Comparison of ENCODE assay signal across 22 cellular contexts in the genomic region with DNA sequence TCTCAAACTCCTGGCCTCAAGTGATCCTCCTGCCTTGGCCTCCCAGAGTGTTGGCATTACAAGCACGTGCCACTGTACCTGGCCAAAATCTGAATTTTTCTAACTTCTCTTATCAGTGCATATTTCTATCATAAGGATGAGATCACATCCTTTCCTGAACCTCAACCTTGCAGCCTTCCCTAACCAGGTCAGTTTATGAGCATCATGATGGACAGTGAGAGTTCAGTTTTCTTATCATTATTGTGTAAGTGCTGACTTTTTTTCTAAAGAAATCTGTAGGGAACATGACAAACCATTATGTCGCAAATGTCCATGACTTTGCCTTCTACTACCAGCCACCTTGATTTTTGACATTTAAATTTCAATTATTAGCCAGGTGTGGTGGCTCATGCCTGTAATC. TPM values are rescaled to one million over a fixed set of nuclear protein-coding genes. Genes with fewer than 3 reads are reported as not detected.
A peak's percentile ranks its signal among the peaks of the same experiment; 100 is the strongest.
DNase-seq lines count a peak whose midpoint lies in the region; ATAC-seq, FAIRE-seq and TF ChIP-seq lines count a peak whose summit lies in the region.
"Had no signal": no experiment of that assay in that cellular context is flagged by ENCODE, and none has a peak within 500 bp of the region (broad histone marks: within the 10 kb centered on the region; RNA-seq: fewer than 3 reads in every experiment).

No MANE protein-coding gene starts in this region.

- dilution Hi-C loops in endothelial cell of umbilical vein (cut with MboI; ENCODE audit: extremely low pct_ligation_motif_present, low sequenced_read_pairs) = no loop called here

- no peaks in the 10 kb centered on the region for H4K20me1 ChIP-seq in endothelial cell of umbilical vein (replicated peaks; ENCODE audit: control insufficient read depth, extremely low read depth, insufficient read depth, low read length)

- intact Hi-C loops in left ventricle myocardium inferior (cut with micrococcal nuclease) (no loop called here), heart right ventricle (cut with DNase I) (loop anchor here in 1 of 10 donors (10.0 kb wide), 1 partner anchor 82 kb away; no protein-coding TSS in a partner anchor), endothelial cell of umbilical vein (cut with micrococcal nuclease) (no loop called here)
- intact Hi-C loops in activated CD8-positive, alpha-beta T cell treated with anti-CD3 and anti-CD28 coated beads for 36 hours (cut with micrococcal nuclease) = no loop called here

- H3K79me2 ChIP-seq in endothelial cell of umbilical vein (ENCODE audit: control insufficient read depth, insufficient read depth, low read length) = no peaks in the 10 kb centered on the region

- no peak overlapping the region for H3K4me2 ChIP-seq in endothelial cell of umbilical vein (ENCODE audit: insufficient read depth, low read length)

- DNase-seq in left ventricle myocardium inferior = no peak
- DNase-seq in heart right ventricle = no peak
- peak; percentile 72 for DNase-seq in NOMO-1 treated with DMSO at 0.1 percent for 48 hours (lab: John Stamatoyannopoulos, UW; ENCODE audit: unreplicated experiment)
- DNase-seq in endothelial cell of umbilical vein (ENCODE audit: low read depth, low spot score) = no peak
- DNase-seq in COR-L47 (lab: John Stamatoyannopoulos, UW) = no peak
- DNase-seq in AG08396 (ENCODE audit: low spot score) = no peak
- DNase-seq in activated CD8-positive, alpha-beta T cell treated with anti-CD3 and anti-CD28 coated beads for 36 hours = no peak
- DNase-seq: 8988T; DMS79; Karpas-422; NCI-H1092 treated with DMSO at 0.1 percent for 48 hours; NCI-H1436 treated with DMSO at 0.1 percent for 48 hours; NCI-H1930; NCI-H345; NCI-H524; NCI-H774; NK-92 treated with Interleukin-12 subunit alpha and Interleukin-12 subunit beta, amount 100 ng/mL, for 24 hours; Right ventricle myocardium superior; SW 1271 had no signal

- FAIRE-seq in endothelial cell of umbilical vein (lab: Jason Lieb, UNC) = peak; percentile 24
- FAIRE-seq: GM19239 had no signal

- no peak overlapping the region for H3K4me3 Mint-ChIP-seq in activated CD8-positive, alpha-beta T cell treated with anti-CD3 and anti-CD28 coated beads for 36 hours

- H3K9me3 ChIP-seq in left ventricle myocardium inferior (replicated peaks) (no peaks in the 10 kb centered on the region), heart right ventricle (no peaks in the 10 kb centered on the region), endothelial cell of umbilical vein (replicated peaks; ENCODE audit: control insufficient read depth, insufficient read depth, low read length) (no peaks in the 10 kb centered on the region)

- no peaks in the 10 kb centered on the region for H3K36me3 ChIP-seq in left ventricle myocardium inferior
- H3K36me3 ChIP-seq in heart right ventricle = no peaks in the 10 kb centered on the region
- H3K36me3 ChIP-seq in endothelial cell of umbilical vein (ENCODE audit: control insufficient read depth in 2 of 2, extremely low read depth in 1 of 2, insufficient read depth in 2 of 2, low read length in 2 of 2) = no peaks in the 10 kb centered on the region

- no peak overlapping the region for H2AFZ ChIP-seq in endothelial cell of umbilical vein (ENCODE audit: low read depth, low read length)

- POLR2A ChIA-PET in endothelial cell of umbilical vein (lab: Charles Lee) = no interaction called here
- POLR2A ChIA-PET in activated CD8-positive, alpha-beta T cell treated with anti-CD3 and anti-CD28 coated beads for 36 hours (lab: Charles Lee) = no interaction called here

- H3K9me1 ChIP-seq in endothelial cell of umbilical vein (replicated peaks; ENCODE audit: control insufficient read depth, extremely low read depth, insufficient read depth, low read length) = no peaks in the 10 kb centered on the region

- H3K27me3 Mint-ChIP-seq in activated CD8-positive, alpha-beta T cell treated with anti-CD3 and anti-CD28 coated beads for 36 hours = no peaks in the 10 kb centered on the region

- H3K4me3 ChIP-seq in left ventricle myocardium inferior (no peak overlapping the region), heart right ventricle (no peak overlapping the region), endothelial cell of umbilical vein (replicated peaks in 1 of 3; ENCODE audit: insufficient read depth in 1 of 3, low read depth in 1 of 3, low read length in 3 of 3) (no peak overlapping the region)
- H3K4me3 ChIP-seq: SK-N-MC had no signal

- BruUV-seq in endothelial cell of umbilical vein (replicated peaks; lab: Mats Ljungman, UMichigan) = no TSS peak

- H3K9me3 Mint-ChIP-seq in activated CD8-positive, alpha-beta T cell treated with anti-CD3 and anti-CD28 coated beads for 36 hours = no peaks in the 10 kb centered on the region

- no peak overlapping the region for H3K27ac Mint-ChIP-seq in activated CD8-positive, alpha-beta T cell treated with anti-CD3 and anti-CD28 coated beads for 36 hours

- TF ChIP-seq POLR2A in endothelial cell of umbilical vein (IDR thresholded peaks at IDR 0.05; ENCODE audit: low read depth, low read length) = no peak

- ATAC-seq in heart right ventricle (no peak), HG02970 (IDR thresholded peaks at IDR 0.05; ENCODE audit: low FRiP score, unreplicated experiment) (no peak)
- ATAC-seq in activated CD8-positive, alpha-beta T cell treated with anti-CD3 and anti-CD28 coated beads for 36 hours = no peak

- H3K4me1 ChIP-seq in left ventricle myocardium inferior (peaks cover 50% of the 10 kb centered on the region), heart right ventricle (peaks cover 2 to 51% (median 30%) of the 10 kb centered on the region in 9 donors), endothelial cell of umbilical vein (ENCODE audit: control insufficient read depth, extremely low read depth, insufficient read depth, low read length) (peaks cover 24% of the 10 kb centered on the region)

- no peak overlapping the region for H3K9ac ChIP-seq in endothelial cell of umbilical vein (replicated peaks; ENCODE audit: extremely low read depth, insufficient read depth, low read length)

- H3K4me1 Mint-ChIP-seq in activated CD8-positive, alpha-beta T cell treated with anti-CD3 and anti-CD28 coated beads for 36 hours (ENCODE audit: low read depth) = no peaks in the 10 kb centered on the region

- H3K27ac ChIP-seq in left ventricle myocardium inferior (replicated peaks) (peak overlapping the region; percentile 29), heart right ventricle (peak overlapping the region in 4 of 10 donors; percentile 3 to 34 (median 24)), endothelial cell of umbilical vein (ENCODE audit: insufficient read depth, low read depth, low read length) (no peak overlapping the region)
- H3K27ac ChIP-seq: SK-N-MC had no signal

- CTCF ChIA-PET in endothelial cell of umbilical vein (lab: Charles Lee) = no interaction called here
- CTCF ChIA-PET in activated CD8-positive, alpha-beta T cell treated with anti-CD3 and anti-CD28 coated beads for 36 hours (lab: Charles Lee) = no interaction called here

- TF ChIP-seq CTCF in left ventricle myocardium inferior (IDR thresholded peaks at IDR 0.05; ENCODE audit: borderline replicate concordance) (no peak), heart right ventricle (IDR thresholded peaks at IDR 0.05) (no peak), endothelial cell of umbilical vein (IDR thresholded peaks at IDR 0.05; ENCODE audit: extremely low read depth in 1 of 2, insufficient read depth in 1 of 2, low read depth in 1 of 2, low read length in 2 of 2) (no peak)
- no peak for TF ChIP-seq CTCF in activated CD8-positive, alpha-beta T cell treated with anti-CD3 and anti-CD28 coated beads for 36 hours (IDR thresholded peaks at IDR 0.05)

- no peaks in the 10 kb centered on the region for H3K27me3 ChIP-seq in left ventricle myocardium inferior (ENCODE audit: low read depth)
- no peaks in the 10 kb centered on the region for H3K27me3 ChIP-seq in heart right ventricle
- H3K27me3 ChIP-seq in endothelial cell of umbilical vein (ENCODE audit: control insufficient read depth in 2 of 2, insufficient read depth in 2 of 2, low read length in 2 of 2) = no peaks in the 10 kb centered on the region

- 95 to 98% methylated on average over 2 of the region's 2 CpGs for WGBS in heart right ventricle, 2 donors

- no peaks in the 10 kb centered on the region for H3K36me3 Mint-ChIP-seq in activated CD8-positive, alpha-beta T cell treated with anti-CD3 and anti-CD28 coated beads for 36 hours (ENCODE audit: low read depth)

TF ChIP-seq in endothelial cell of umbilical vein, 7 proteins besides CTCF, POLR2A, EP300 and RAD21:
- TF ChIP-seq JUN (IDR thresholded peaks at IDR 0.05; ENCODE audit: borderline replicate concordance, insufficient read depth, insufficient read length, low read depth) (no peak), GATA2 (IDR thresholded peaks at IDR 0.05; ENCODE audit: insufficient read depth, insufficient read length, low read depth, low read length) (no peak), FOS (IDR thresholded peaks at IDR 0.05; ENCODE audit: borderline replicate concordance, insufficient read depth, low read length) (no peak)

RNA-seq across cellular contexts. Expression of a gene that starts 31.5 kb away (rescaled TPM):
- 390 TPM for total RNA-seq in left ventricle myocardium inferior
- total RNA-seq in heart right ventricle = 100 to 1,000 TPM; 170 to 416 (median 253) TPM
- 100 to 1,000 TPM; 123 to 661 TPM for polyA plus RNA-seq in heart right ventricle
- total RNA-seq in endothelial cell of umbilical vein = 96.7 and 97.4 TPM in 2 replicates
- 22.7 and 36.1 TPM in 2 replicates for polyA plus RNA-seq in endothelial cell of umbilical vein
- 94.7 and 104 TPM in 2 replicates for polyA plus RNA-seq in endothelial cell of umbilical vein (2011; cell fraction: cytosol; rRNA removed)
- 30.5 and 49.8 TPM in 2 replicates for polyA plus RNA-seq in endothelial cell of umbilical vein (2011; cell fraction: nucleus; rRNA removed)
- 202 and 208 TPM in 2 replicates for polyA plus RNA-seq in endothelial cell of umbilical vein (2012)
- 4.9 and 9.9 TPM in 2 replicates for polyA minus RNA-seq in endothelial cell of umbilical vein
- polyA minus RNA-seq in endothelial cell of umbilical vein (2011; cell fraction: cytosol; rRNA and poly(A)+ RNA removed) = 10.2 TPM
- 10.6 and 10.7 TPM in 2 replicates for polyA minus RNA-seq in endothelial cell of umbilical vein (2011; cell fraction: nucleus; rRNA and poly(A)+ RNA removed)
- 10 to 100 TPM; 54.6 to 59.2 TPM for total RNA-seq in activated CD8-positive, alpha-beta T cell treated with anti-CD3 and anti-CD28 coated beads for 36 hours
